23 cellular contexts compared by ENCODE assay signal in genomic region chr12:43436597-43436996, GRCh38.
"Had no signal": no experiment of that assay in that cellular context is flagged by ENCODE, and none has a peak within 500 bp of the region (broad histone marks: within the 10 kb centered on the region; RNA-seq: fewer than 3 reads in every experiment).

No MANE protein-coding gene starts in this region.

- H3K27me3 Mint-ChIP-seq: activated naive CD4-positive, alpha-beta T cell treated with anti-CD3 and anti-CD28 coated beads, Interleukin-2, amount 50 U/mL, for 24 hours; activated T-cell treated with anti-CD3 and anti-CD28 coated beads, Interleukin-2, amount 50 U/mL, for 24 hours had no signal

- H3K4me3 Mint-ChIP-seq: activated CD8-positive, alpha-beta memory T cell treated with anti-CD3 and anti-CD28 coated beads, Interleukin-2, amount 10 ng/mL, durations not matched to agents 7 days and 5 days; activated naive CD4-positive, alpha-beta T cell treated with anti-CD3 and anti-CD28 coated beads, Interleukin-2, amount 50 U/mL, for 24 hours; activated T-cell treated with anti-CD3 and anti-CD28 coated beads, Interleukin-2, amount 50 U/mL, for 24 hours; activated T-helper 1 cell treated with anti-CD3 and anti-CD28 coated beads, Interleukin-12 subunit alpha, Interleukin-12 subunit beta, Interleukin-2, Interleukin-4 antibody, amounts not matched to agents 30 ng/mL and 10 ng/mL and 1 ng/mL, durations not matched to agents 14 hours and 24 hours and 36 hours; T-helper 17 cell; WTC11 had no signal

- H3K4me1 Mint-ChIP-seq: activated CD8-positive, alpha-beta memory T cell treated with anti-CD3 and anti-CD28 coated beads, Interleukin-2, amount 10 ng/mL, durations not matched to agents 7 days and 5 days; activated naive CD4-positive, alpha-beta T cell treated with anti-CD3 and anti-CD28 coated beads, Interleukin-2, amount 50 U/mL, for 24 hours; T-helper 17 cell; WTC11 had no signal

- H3K9me3 Mint-ChIP-seq: activated naive CD4-positive, alpha-beta T cell treated with anti-CD3 and anti-CD28 coated beads, Interleukin-2, amount 50 U/mL, for 24 hours; activated T-cell treated with anti-CD3 and anti-CD28 coated beads, Interleukin-2, amount 50 U/mL, for 24 hours; activated T-helper 1 cell treated with anti-CD3 and anti-CD28 coated beads, Interleukin-12 subunit alpha, Interleukin-12 subunit beta, Interleukin-2, Interleukin-4 antibody, amounts not matched to agents 30 ng/mL and 10 ng/mL and 1 ng/mL, durations not matched to agents 14 hours and 24 hours and 36 hours; WTC11 had no signal

- H3K27ac Mint-ChIP-seq: activated CD8-positive, alpha-beta memory T cell treated with anti-CD3 and anti-CD28 coated beads, Interleukin-2, amount 10 ng/mL, durations not matched to agents 7 days and 5 days; activated naive CD4-positive, alpha-beta T cell treated with anti-CD3 and anti-CD28 coated beads, Interleukin-2, amount 50 U/mL, for 24 hours; activated T-cell treated with anti-CD3 and anti-CD28 coated beads, Interleukin-2, amount 50 U/mL, for 24 hours; activated T-helper 1 cell treated with anti-CD3 and anti-CD28 coated beads, Interleukin-12 subunit alpha, Interleukin-12 subunit beta, Interleukin-2, Interleukin-4 antibody, amounts not matched to agents 30 ng/mL and 10 ng/mL and 1 ng/mL, durations not matched to agents 14 hours and 24 hours and 36 hours; T-helper 17 cell; WTC11 had no signal

- DNase-seq: activated CD4-positive, alpha-beta T cell treated with anti-CD3 and anti-CD28 coated beads for 48 hours; activated CD4-positive, alpha-beta T cell treated with anti-CD3 and anti-CD28 coated beads, Interleukin-2, amount 50 U/mL, for 4 hours; activated CD4-positive, CD25-positive, alpha-beta regulatory T cell treated with anti-CD3 and anti-CD28 coated beads, Interleukin-2, amount 50 U/mL, for 72 hours; activated CD8-positive, alpha-beta memory T cell treated with anti-CD3 and anti-CD28 coated beads, Interleukin-2, amount 10 ng/mL, durations not matched to agents 7 days and 5 days; activated effector memory CD4-positive, alpha-beta T cell treated with Interleukin-2 at 50 U/mL for 16 hours; activated naive CD4-positive, alpha-beta T cell; activated T-cell treated with anti-CD3 and anti-CD28 coated beads, Interleukin-2, amount 50 U/mL, for 24 hours; aorta; caudate nucleus; colonic mucosa; Kasumi-1; KBM-7; NCI-H1694; NCI-H2029; NCI-H345; NCI-H510A; Peyer's patch; SHP77; T-helper 17 cell; T-helper 9 cell had no signal

- ATAC-seq: activated CD8-positive, alpha-beta memory T cell treated with anti-CD3 and anti-CD28 coated beads, Interleukin-2, amount 10 ng/mL, durations not matched to agents 7 days and 5 days; T-helper 17 cell; WTC11 had no signal

- H3K36me3 Mint-ChIP-seq: activated CD8-positive, alpha-beta memory T cell treated with anti-CD3 and anti-CD28 coated beads, Interleukin-2, amount 10 ng/mL, durations not matched to agents 7 days and 5 days; activated naive CD4-positive, alpha-beta T cell treated with anti-CD3 and anti-CD28 coated beads, Interleukin-2, amount 50 U/mL, for 24 hours had no signal
